In genomic region chr10:3090914-3091313, GRCh38 we compare ENCODE assay signal across 10 cellular contexts. TPM values are rescaled to one million over a fixed set of nuclear protein-coding genes. Genes with fewer than 3 reads are reported as not detected.
DNase-seq lines count a peak whose midpoint lies in the region; ATAC-seq, FAIRE-seq and TF ChIP-seq lines count a peak whose summit lies in the region.
"Had no signal": no experiment of that assay in that cellular context is flagged by ENCODE, and none has a peak within 500 bp of the region (broad histone marks: within the 10 kb centered on the region; RNA-seq: fewer than 3 reads in every experiment).

No MANE protein-coding gene starts in this region.

- H3K27me3 ChIP-seq in A673 (replicated peaks; ENCODE audit: insufficient read depth, low read depth, low read length, poor library complexity): no peaks in the 10 kb centered on the region
- no peaks in the 10 kb centered on the region for H3K27me3 ChIP-seq in bronchial epithelial cell (ENCODE audit: control insufficient read depth, insufficient read depth, low read length)

- no peak for TF ChIP-seq CTCF in A673 (conservative IDR thresholded peaks at IDR 0.05; ENCODE audit: low read depth, low read length)
- no peak for TF ChIP-seq CTCF in bronchial epithelial cell (IDR thresholded peaks at IDR 0.05; ENCODE audit: insufficient read depth, low read length, severe bottlenecking)

- no peaks in the 10 kb centered on the region for H3K9me3 ChIP-seq in A673 (ENCODE audit: low read depth, low read length, poor library complexity, severe bottlenecking)

- intact Hi-C loops in A673 (cut with micrococcal nuclease; ENCODE audit: unreplicated experiment): no loop called here

- BruUV-seq in A673 (replicated peaks; lab: Mats Ljungman, UMichigan): no TSS peak

- CTCF ChIA-PET in A673 (lab: Charles Lee): no interaction called here

- DNase-seq in A673 (ENCODE audit: low spot score) (peak; percentile 34), LHCN-M2 (ENCODE audit: low read depth) (peak; percentile 76), bronchial epithelial cell (ENCODE audit: low read depth) (peak; percentile 75), left kidney (ENCODE audit: low read depth, low spot score) (peak; percentile 71), KBM-7 (no peak)
- DNase-seq in stimulated activated CD4-positive, alpha-beta T cell treated with anti-CD3 and anti-CD28 coated beads, Interleukin-4, amount 100 ng/mL, for 1 hour: no peak
- no peak for DNase-seq in stimulated activated CD4-positive, alpha-beta T cell treated with anti-CD3 and anti-CD28 coated beads, Interleukin-2, amount 100 ng/mL, for 48 hours
- DNase-seq: GDM1 had no signal

- no peak for ATAC-seq in HG02981 (IDR thresholded peaks at IDR 0.05; ENCODE audit: unreplicated experiment)

- H3K4me1 ChIP-seq in A673 (ENCODE audit: insufficient read depth, low read length, poor library complexity, severe bottlenecking): peaks cover 26% of the 10 kb centered on the region

- POLR2A ChIA-PET in A673 (lab: Charles Lee; ENCODE audit: low non-redundant PET): interaction anchor here (0.5 kb wide), 1 partner anchor 23 kb away, joined by 12 read pairs; the partner anchor contains the start of gene PFKP

- H3K4me3 ChIP-seq in A673 (ENCODE audit: low read depth, low read length, poor library complexity, severe bottlenecking) (no peak overlapping the region), bronchial epithelial cell (ENCODE audit: low read depth, low read length) (no peak overlapping the region)

- no peak for FAIRE-seq in bronchial epithelial cell (lab: Jason Lieb, UNC)

- in situ Hi-C loops in KBM-7 (cut with MboI; ENCODE audit: low pct_unique_long_range_greater_than_20kb, low sequenced_read_pairs): no loop called here

- no peak overlapping the region for H3K27ac ChIP-seq in A673 (ENCODE audit: low read depth, low read length, poor library complexity, severe bottlenecking)
- H3K27ac ChIP-seq: HL-60 had no signal

- H3K36me3 ChIP-seq in A673 (ENCODE audit: insufficient read depth, low read length, poor library complexity, severe bottlenecking) (peaks cover 2% of the 10 kb centered on the region), bronchial epithelial cell (ENCODE audit: control insufficient read depth, insufficient read depth, low read length) (peaks cover 8% of the 10 kb centered on the region)

RNA-seq across cellular contexts. Expression of gene PFKP, which starts 23.6 kb away (rescaled TPM):
- total RNA-seq in A673 (2021) (206 and 232 TPM in 2 replicates), LHCN-M2 (2014; rRNA removed) (174 and 216 TPM in 2 replicates), bronchial epithelial cell (188 and 196 TPM in 2 replicates)
- 166 TPM for polyA plus RNA-seq in LHCN-M2 (2012)

Comparison
In these comparisons a context has a peak if more than half of its experiments do, and no peak if none do; other contexts are left out.
1. DNase-seq: peak in A673 (single experiment), LHCN-M2 (single experiment), bronchial epithelial cell (single experiment) and left kidney (single experiment); none in KBM-7 (single experiment), stimulated activated CD4-positive, alpha-beta T cell treated with anti-CD3 and anti-CD28 coated beads, Interleukin-4, amount 100 ng/mL, for 1 hour (single experiment) and stimulated activated CD4-positive, alpha-beta T cell treated with anti-CD3 and anti-CD28 coated beads, Interleukin-2, amount 100 ng/mL, for 48 hours (0 of 2).